ENCODE assay signal across 8 cellular contexts in genomic region chr2:54589340-54590215, GRCh38.
A peak's percentile ranks its signal among the peaks of the same experiment; 100 is the strongest.
DNase-seq lines count a peak whose midpoint lies in the region; ATAC-seq and TF ChIP-seq lines count a peak whose summit lies in the region.

No MANE protein-coding gene starts in this region.

- peaks cover 75% of the 10 kb centered on the region for H3K4me1 Mint-ChIP-seq in T-helper 2 cell treated with Interferon-gamma antibody and Interleukin-4, amounts not matched to agents 5 μg/mL and 100 μg/mL, for 36 hours (ENCODE audit: low read depth)

- peak; percentile 50 for ATAC-seq in HG02642 (IDR thresholded peaks at IDR 0.05; ENCODE audit: poor library complexity, unreplicated experiment)
- peak; percentile 17 to 86 (median 57) for ATAC-seq in heart left ventricle
- peak in 1 of 2 donors; percentile 25 for ATAC-seq in upper lobe of left lung (ENCODE audit: low FRiP score in 2 of 2)

- TF ChIP-seq CTCF in heart left ventricle (IDR thresholded peaks at IDR 0.05) (no peak), upper lobe of left lung (IDR thresholded peaks at IDR 0.05) (no peak), foreskin fibroblast (IDR thresholded peaks at IDR 0.05; ENCODE audit: low read depth, low read length) (no peak)

- peak in 3 of 4 donors; percentile 33 to 98 (median 96) for TF ChIP-seq EP300 in upper lobe of left lung (IDR thresholded peaks at IDR 0.05)

- no peaks in the 10 kb centered on the region for H3K27me3 Mint-ChIP-seq in T-helper 2 cell treated with Interferon-gamma antibody and Interleukin-4, amounts not matched to agents 5 μg/mL and 100 μg/mL, for 36 hours (ENCODE audit: low read depth)

- peaks cover 0 to 24% (median 9%) of the 10 kb centered on the region in 9 donors for H3K36me3 ChIP-seq in heart left ventricle
- H3K36me3 ChIP-seq in upper lobe of left lung, result peaks cover 0 to 10% (median 0%) of the 10 kb centered on the region in 4 donors

- DNase-seq in ELR (ENCODE audit: low read depth), result peak; percentile 62
- no peak for DNase-seq in T-helper 2 cell treated with Interferon-gamma antibody and Interleukin-4, amounts not matched to agents 5 μg/mL and 100 μg/mL, for 36 hours (ENCODE audit: low spot score)
- peak in 1 of 5 donors; percentile 59 for DNase-seq in heart left ventricle
- no peak for DNase-seq in upper lobe of left lung
- no peak for DNase-seq in NCI-H128 (lab: John Stamatoyannopoulos, UW; ENCODE audit: unreplicated experiment)
- DNase-seq in foreskin fibroblast, result no peak
- no peak for DNase-seq in germinal center (ENCODE audit: low spot score)

- H3K9me3 Mint-ChIP-seq in T-helper 2 cell treated with Interferon-gamma antibody and Interleukin-4, amounts not matched to agents 5 μg/mL and 100 μg/mL, for 36 hours, result no peaks in the 10 kb centered on the region

- no peaks in the 10 kb centered on the region for H3K9me3 ChIP-seq in heart left ventricle
- H3K9me3 ChIP-seq in upper lobe of left lung, result no peaks in the 10 kb centered on the region

- H3K4me1 ChIP-seq in heart left ventricle, result peaks cover 16 to 96% (median 83%) of the 10 kb centered on the region in 12 donors
- peaks cover 53 to 70% (median 60%) of the 10 kb centered on the region in 4 donors for H3K4me1 ChIP-seq in upper lobe of left lung

- H3K36me3 Mint-ChIP-seq in T-helper 2 cell treated with Interferon-gamma antibody and Interleukin-4, amounts not matched to agents 5 μg/mL and 100 μg/mL, for 36 hours (ENCODE audit: low read depth), result peaks cover 34% of the 10 kb centered on the region

- WGBS in heart left ventricle, 4 donors, result 22 to 26% (median 25%) methylated on average over 7 of the region's 7 CpGs
- WGBS in upper lobe of left lung, 2 donors, result 18 to 19% methylated on average over 7 of the region's 7 CpGs

- H3K4me3 ChIP-seq in heart left ventricle (peak overlapping the region in 3 of 12 donors; percentile 5 to 13 (median 9)), upper lobe of left lung (no peak overlapping the region), foreskin fibroblast (ENCODE audit: low read depth in 1 of 2, low read length in 2 of 2) (no peak overlapping the region)

- H3K27ac ChIP-seq in heart left ventricle (peak overlapping the region in 11 of 12 donors; percentile 29 to 78 (median 70)), upper lobe of left lung (peak overlapping the region; percentile 68 to 77 (median 74))

- intact Hi-C loops in heart left ventricle (cut with DNase I), result loop anchor here in 2 of 10 donors (10.0 kb wide), 1 partner anchor 45 kb away; no protein-coding TSS in a partner anchor

- peak overlapping the region; percentile 81 for H3K4me3 Mint-ChIP-seq in T-helper 2 cell treated with Interferon-gamma antibody and Interleukin-4, amounts not matched to agents 5 μg/mL and 100 μg/mL, for 36 hours

- peak overlapping the region; percentile 93 for H3K27ac Mint-ChIP-seq in T-helper 2 cell treated with Interferon-gamma antibody and Interleukin-4, amounts not matched to agents 5 μg/mL and 100 μg/mL, for 36 hours

- no peaks in the 10 kb centered on the region for H3K27me3 ChIP-seq in heart left ventricle
- H3K27me3 ChIP-seq in upper lobe of left lung, result no peaks in the 10 kb centered on the region

- TF ChIP-seq POLR2A in heart left ventricle (IDR thresholded peaks at IDR 0.05) (no peak), upper lobe of left lung (IDR thresholded peaks at IDR 0.05) (no peak)
